ENCODE assay signal across 10 cellular contexts in the genomic region with DNA sequence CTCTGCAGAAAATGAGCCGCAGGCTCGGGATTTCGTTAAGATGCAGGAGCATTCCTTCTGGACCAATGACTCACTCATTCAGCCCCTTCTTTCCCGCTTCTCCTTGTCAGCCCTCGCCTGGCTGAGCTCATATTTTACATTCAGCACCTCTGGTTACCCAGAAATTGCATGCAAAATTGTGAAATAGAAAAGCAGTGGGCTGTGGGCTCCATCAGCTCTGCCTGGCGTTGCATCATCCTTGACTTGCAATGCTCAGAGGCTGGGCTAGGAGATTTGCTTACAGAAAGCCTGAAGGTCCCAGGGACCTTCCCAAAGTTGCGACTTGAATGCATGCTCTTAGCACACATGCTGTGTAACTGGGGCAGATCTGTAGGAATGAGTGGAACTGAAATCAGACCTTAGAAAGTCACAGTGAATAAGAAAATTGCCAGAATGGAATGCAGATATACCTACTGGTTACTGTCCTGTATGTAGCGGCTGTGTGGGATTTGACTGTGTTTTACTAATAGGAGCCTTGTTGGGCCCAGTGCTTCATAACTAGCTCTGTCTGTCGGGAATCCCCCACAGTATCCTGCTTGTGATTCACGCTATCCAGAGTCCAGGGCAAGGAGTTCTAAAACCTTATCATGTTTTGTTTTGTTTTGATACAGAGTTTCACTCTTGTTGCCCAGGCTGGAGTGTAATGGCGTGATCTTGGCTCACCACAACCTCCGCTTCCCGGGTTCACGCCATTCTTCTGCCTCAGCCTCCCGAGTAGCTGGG.
DNase-seq lines count a peak whose midpoint lies in the region; ATAC-seq, FAIRE-seq and TF ChIP-seq lines count a peak whose summit lies in the region.
"Had no signal": no experiment of that assay in that cellular context is flagged by ENCODE, and none has a peak within 500 bp of the region (broad histone marks: within the 10 kb centered on the region; RNA-seq: fewer than 3 reads in every experiment).

No MANE protein-coding gene starts in this region.

- H3K27me3 Mint-ChIP-seq in naive thymus-derived CD8-positive, alpha-beta T cell, result peaks cover 0 to 7% (median 2%) of the 10 kb centered on the region in 5 donors

- ATAC-seq in pancreas (peak in 3 of 4 donors; percentile 45 to 76 (median 62)), GM18502 (IDR thresholded peaks at IDR 0.05; ENCODE audit: poor library complexity, unreplicated experiment) (no peak)
- ATAC-seq in naive thymus-derived CD8-positive, alpha-beta T cell, result no peak

- no peak overlapping the region for H2AFZ ChIP-seq in fibroblast of lung (ENCODE audit: low read length)

- DNase-seq in GM04503 (ENCODE audit: low read depth), result peak; percentile 90
- DNase-seq in NOMO-1 treated with DMSO at 0.1 percent for 48 hours (lab: John Stamatoyannopoulos, UW; ENCODE audit: unreplicated experiment), result peak; percentile 86
- DNase-seq in fibroblast of lung (ENCODE audit: low read depth in 2 of 2), result peak; percentile 95 to 99
- DNase-seq in pancreas, result peak in 2 of 6 donors; percentile 14 to 22
- DNase-seq in activated gamma-delta T cell treated with Interleukin-2 at 50 U/mL for 16 hours, result no peak
- DNase-seq in naive thymus-derived CD8-positive, alpha-beta T cell, result no peak
- DNase-seq in NCI-H524 treated with DMSO at 0.1 percent for 48 hours (lab: John Stamatoyannopoulos, UW), result no peak
- DNase-seq: activated T-cell treated with anti-CD3 and anti-CD28 coated beads, Interleukin-2, amount 50 U/mL, for 1 hour had no signal

- H3K27ac Mint-ChIP-seq in naive thymus-derived CD8-positive, alpha-beta T cell, result no peak overlapping the region

- peaks cover 13% of the 10 kb centered on the region for H3K4me1 ChIP-seq in fibroblast of lung (ENCODE audit: control insufficient read depth, extremely low read depth, insufficient read depth, low read length)
- no peaks in the 10 kb centered on the region for H3K4me1 ChIP-seq in pancreas

- POLR2A ChIA-PET in naive thymus-derived CD8-positive, alpha-beta T cell (lab: Charles Lee), result no interaction called here

- H3K9ac ChIP-seq in fibroblast of lung (ENCODE audit: insufficient read depth, low read length), result no peak overlapping the region

- no peaks in the 10 kb centered on the region for H3K36me3 Mint-ChIP-seq in naive thymus-derived CD8-positive, alpha-beta T cell

- no peaks in the 10 kb centered on the region for H3K79me2 ChIP-seq in fibroblast of lung (ENCODE audit: control insufficient read depth, insufficient read depth, low read length)

- intact Hi-C loops in pancreas (cut with DNase I), result no loop called here

- H3K9me3 ChIP-seq in fibroblast of lung (ENCODE audit: control insufficient read depth, insufficient read depth, low read depth, low read length), result no peaks in the 10 kb centered on the region
- no peaks in the 10 kb centered on the region for H3K9me3 ChIP-seq in pancreas
- H3K9me3 ChIP-seq: SJSA1 had no signal

- TF ChIP-seq CTCF in fibroblast of lung (conservative IDR thresholded peaks at IDR 0.05 in 1 of 2, IDR thresholded peaks at IDR 0.05 in 1 of 2; ENCODE audit: low read depth in 1 of 2, low read length in 2 of 2) (no peak), pancreas (IDR thresholded peaks at IDR 0.05) (no peak)

- H3K27ac ChIP-seq in fibroblast of lung (ENCODE audit: insufficient read depth, low read length), result peak overlapping the region; percentile 59
- H3K27ac ChIP-seq in pancreas, result no peak overlapping the region
- H3K27ac ChIP-seq: SJSA1 had no signal

- no peak for FAIRE-seq in pancreas (lab: Jason Lieb, UNC)

- H3K4me3 Mint-ChIP-seq in naive thymus-derived CD8-positive, alpha-beta T cell, result no peak overlapping the region

- H3K9me3 Mint-ChIP-seq in naive thymus-derived CD8-positive, alpha-beta T cell, result no peaks in the 10 kb centered on the region

- H3K4me2 ChIP-seq in fibroblast of lung (ENCODE audit: extremely low read depth, insufficient read depth, low read length), result no peak overlapping the region

- no peak overlapping the region for H3K4me3 ChIP-seq in fibroblast of lung (replicated peaks in 1 of 4; ENCODE audit: control extremely low read depth in 1 of 4, insufficient read depth in 1 of 4, low read depth in 3 of 4, low read length in 4 of 4)
- H3K4me3 ChIP-seq in pancreas, result no peak overlapping the region
- H3K4me3 ChIP-seq: SJSA1 had no signal

- H3K36me3 ChIP-seq in fibroblast of lung (ENCODE audit: control insufficient read depth, insufficient read depth, low read length), result no peaks in the 10 kb centered on the region
- H3K36me3 ChIP-seq in pancreas, result no peaks in the 10 kb centered on the region
- H3K36me3 ChIP-seq: SJSA1 had no signal

- peaks cover 0 to 3% (median 0%) of the 10 kb centered on the region in 4 donors for H3K4me1 Mint-ChIP-seq in naive thymus-derived CD8-positive, alpha-beta T cell

- H3K27me3 ChIP-seq in fibroblast of lung (ENCODE audit: control insufficient read depth, insufficient read depth, low read length) (no peaks in the 10 kb centered on the region), pancreas (no peaks in the 10 kb centered on the region)
- H3K27me3 ChIP-seq: SJSA1 had no signal

- 72 to 77% methylated on average over 15 of the region's 15 CpGs for WGBS in pancreas, 2 donors

- H4K20me1 ChIP-seq in fibroblast of lung (ENCODE audit: control insufficient read depth, extremely low read depth, insufficient read depth, low read length), result no peaks in the 10 kb centered on the region

Comparison
In these comparisons a context has a peak if more than half of its experiments do, and no peak if none do; other contexts are left out.
1. DNase-seq: peak in GM04503 (single experiment), NOMO-1 treated with DMSO at 0.1 percent for 48 hours (single experiment) and fibroblast of lung (2 of 2); none in activated gamma-delta T cell treated with Interleukin-2 at 50 U/mL for 16 hours (single experiment), naive thymus-derived CD8-positive, alpha-beta T cell (0 of 10) and NCI-H524 treated with DMSO at 0.1 percent for 48 hours (single experiment).
2. ATAC-seq: peak in pancreas (3 of 4); none in GM18502 (single experiment) and naive thymus-derived CD8-positive, alpha-beta T cell (0 of 2).